20 cellular contexts compared by ENCODE assay signal in the genomic region with DNA sequence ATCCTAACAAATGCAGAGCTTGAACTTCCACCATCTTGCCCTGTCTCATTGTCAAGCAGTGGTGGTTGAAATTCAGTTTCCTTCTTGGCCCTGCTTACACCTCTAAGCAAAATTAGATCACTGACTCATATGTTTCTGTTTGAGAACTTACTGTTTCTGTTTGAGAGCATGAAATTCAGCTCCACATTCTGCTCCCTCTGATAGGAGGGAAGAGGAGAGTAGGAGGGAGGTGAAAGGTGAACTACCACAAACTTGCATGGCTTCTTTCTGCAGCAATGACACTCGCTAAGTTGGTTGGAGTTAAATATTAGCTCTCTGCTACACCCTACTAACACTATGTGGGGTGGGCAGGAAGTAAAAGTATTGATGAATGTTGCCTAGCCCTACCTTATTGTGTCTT.
DNase-seq lines count a peak whose midpoint lies in the region; ATAC-seq and TF ChIP-seq lines count a peak whose summit lies in the region.
"Had no signal": no experiment of that assay in that cellular context is flagged by ENCODE, and none has a peak within 500 bp of the region (broad histone marks: within the 10 kb centered on the region; RNA-seq: fewer than 3 reads in every experiment).

No MANE protein-coding gene starts in this region.

- no peaks in the 10 kb centered on the region for H3K27me3 Mint-ChIP-seq in progenitor cell of endocrine pancreas
- H3K27me3 Mint-ChIP-seq: activated naive CD8-positive, alpha-beta T cell treated with anti-CD3 and anti-CD28 coated beads, Interleukin-2, amount 10 ng/mL, durations not matched to agents 7 days and 5 days had no signal

- H3K9me3 Mint-ChIP-seq in progenitor cell of endocrine pancreas (ENCODE audit: low read depth): peaks cover 8% of the 10 kb centered on the region
- H3K9me3 Mint-ChIP-seq: activated naive CD8-positive, alpha-beta T cell treated with anti-CD3 and anti-CD28 coated beads, Interleukin-2, amount 10 ng/mL, durations not matched to agents 7 days and 5 days; activated T-helper 2 cell treated with anti-CD3 and anti-CD28 coated beads, Interferon-gamma antibody, Interleukin-2, Interleukin-4, amounts not matched to agents 10 μg/mL and 5 μg/mL and 100 μg/mL, durations not matched to agents 14 hours and 24 hours and 36 hours; natural killer cell had no signal

- ATAC-seq in GM19025 (IDR thresholded peaks at IDR 0.05; ENCODE audit: low read depth, unreplicated experiment): peak; percentile 55
- peak; percentile 74 for ATAC-seq in HG02763 (IDR thresholded peaks at IDR 0.05; ENCODE audit: unreplicated experiment)
- peak; percentile 81 for ATAC-seq in HG03442 (IDR thresholded peaks at IDR 0.05; ENCODE audit: unreplicated experiment)
- ATAC-seq: natural killer cell; stimulated activated naive CD8-positive, alpha-beta T cell treated with anti-CD3 and anti-CD28 coated beads, Interleukin-15, Interleukin-2, amounts not matched to agents 100 U/mL and 50 U/mL, for 24 hours had no signal

- peaks cover 5% of the 10 kb centered on the region for H3K4me1 Mint-ChIP-seq in progenitor cell of endocrine pancreas (ENCODE audit: low read depth)
- H3K4me1 Mint-ChIP-seq: activated naive CD8-positive, alpha-beta T cell treated with anti-CD3 and anti-CD28 coated beads, Interleukin-2, amount 10 ng/mL, durations not matched to agents 7 days and 5 days; natural killer cell had no signal

- TF ChIP-seq CTCF in progenitor cell of endocrine pancreas (IDR thresholded peaks at IDR 0.05; ENCODE audit: unreplicated experiment): no peak

- peak overlapping the region; percentile 62 for H3K27ac Mint-ChIP-seq in progenitor cell of endocrine pancreas
- H3K27ac Mint-ChIP-seq: activated naive CD8-positive, alpha-beta T cell treated with anti-CD3 and anti-CD28 coated beads, Interleukin-2, amount 10 ng/mL, durations not matched to agents 7 days and 5 days; activated T-helper 2 cell treated with anti-CD3 and anti-CD28 coated beads, Interferon-gamma antibody, Interleukin-2, Interleukin-4, amounts not matched to agents 10 μg/mL and 5 μg/mL and 100 μg/mL, durations not matched to agents 14 hours and 24 hours and 36 hours; natural killer cell had no signal

- no peak overlapping the region for H3K4me3 Mint-ChIP-seq in progenitor cell of endocrine pancreas (ENCODE audit: low read depth)
- H3K4me3 Mint-ChIP-seq: activated naive CD8-positive, alpha-beta T cell treated with anti-CD3 and anti-CD28 coated beads, Interleukin-2, amount 10 ng/mL, durations not matched to agents 7 days and 5 days; natural killer cell had no signal

- no peak for DNase-seq in progenitor cell of endocrine pancreas (ENCODE audit: low spot score, unreplicated experiment)
- DNase-seq in SKM-1 (lab: John Stamatoyannopoulos, UW; ENCODE audit: unreplicated experiment): no peak
- DNase-seq in activated naive CD4-positive, alpha-beta T cell (lab: John Stamatoyannopoulos, UW): no peak
- no peak for DNase-seq in iPS-NIHi7 (ENCODE audit: extremely low spot score)
- DNase-seq: activated CD4-positive, alpha-beta T cell treated with anti-CD3 and anti-CD28 coated beads, Interleukin-2, amount 50 U/mL, for 1 hour; activated naive CD8-positive, alpha-beta T cell treated with anti-CD3 and anti-CD28 coated beads, Interleukin-2, amount 10 ng/mL, durations not matched to agents 7 days and 5 days; head of caudate nucleus; KG1; mesendoderm; natural killer cell; NCI-H1694; retina; RPMI8226; stimulated activated CD4-positive, alpha-beta T cell treated with anti-CD3 and anti-CD28 coated beads, Interleukin-4, amount 100 ng/mL, for 4 hours; stimulated activated naive CD8-positive, alpha-beta T cell treated with anti-CD3 and anti-CD28 coated beads, Interleukin-15, Interleukin-2, amounts not matched to agents 100 U/mL and 50 U/mL, for 24 hours; T-helper 2 cell had no signal

- no peaks in the 10 kb centered on the region for H3K36me3 Mint-ChIP-seq in progenitor cell of endocrine pancreas (ENCODE audit: insufficient read depth)
- H3K36me3 Mint-ChIP-seq: activated naive CD8-positive, alpha-beta T cell treated with anti-CD3 and anti-CD28 coated beads, Interleukin-2, amount 10 ng/mL, durations not matched to agents 7 days and 5 days; natural killer cell had no signal
